10 cellular contexts compared by ENCODE assay signal in the genomic region with DNA sequence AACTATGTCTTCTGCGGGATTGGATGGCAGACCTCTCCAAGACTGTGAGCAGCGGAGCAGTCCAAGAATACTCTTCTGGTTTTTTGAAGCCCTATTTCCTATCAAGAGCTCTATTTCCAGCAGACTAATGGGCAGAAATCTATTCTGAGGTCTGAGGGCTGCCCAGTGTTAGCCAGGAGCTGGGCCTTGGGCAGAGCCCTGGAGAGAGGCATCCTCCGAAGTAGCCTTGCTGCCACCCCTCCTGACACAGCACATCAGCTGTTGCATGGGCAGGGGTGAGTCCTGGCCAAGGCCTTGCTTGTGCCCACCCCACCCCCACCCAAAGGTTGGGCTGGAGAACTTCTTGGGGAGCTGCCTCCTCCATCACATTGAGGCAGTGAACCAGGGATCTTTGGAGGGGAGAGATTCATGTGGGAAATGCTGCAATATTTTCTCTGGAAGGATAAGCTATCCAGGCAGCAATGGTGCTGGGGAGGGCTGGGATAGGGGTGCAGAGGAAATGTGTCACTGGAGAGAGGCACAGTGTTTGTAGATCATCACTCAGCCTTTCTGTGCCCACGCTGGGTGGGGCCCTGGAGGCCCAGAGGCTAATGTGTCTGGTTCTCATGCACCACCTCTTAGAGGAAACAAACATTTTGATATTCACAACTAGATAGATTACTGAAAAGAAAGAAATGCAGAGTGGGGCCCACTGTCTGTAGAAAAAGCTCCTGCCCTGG.
DNase-seq lines count a peak whose midpoint lies in the region; ATAC-seq, FAIRE-seq and TF ChIP-seq lines count a peak whose summit lies in the region.
"Had no signal": no experiment of that assay in that cellular context is flagged by ENCODE, and none has a peak within 500 bp of the region (broad histone marks: within the 10 kb centered on the region; RNA-seq: fewer than 3 reads in every experiment).

No MANE protein-coding gene starts in this region.

- TF ChIP-seq CTCF in heart left ventricle (IDR thresholded peaks at IDR 0.05): no peak
- TF ChIP-seq CTCF in bronchial epithelial cell (IDR thresholded peaks at IDR 0.05; ENCODE audit: insufficient read depth, low read length, severe bottlenecking): no peak
- no peak for TF ChIP-seq CTCF in keratinocyte (optimal IDR thresholded peaks at IDR 0.05 in 1 of 3, IDR thresholded peaks at IDR 0.05 in 1 of 3, conservative IDR thresholded peaks at IDR 0.05 in 1 of 3; ENCODE audit: extremely low read depth in 1 of 3, insufficient read depth in 2 of 3, low read length in 3 of 3)

- dilution Hi-C loops in keratinocyte (cut with MboI; ENCODE audit: extremely low pct_ligation_motif_present, low sequenced_read_pairs): no loop called here

- TF ChIP-seq POLR2A in heart left ventricle (IDR thresholded peaks at IDR 0.05): no peak

- no peak for DNase-seq in heart left ventricle
- DNase-seq in left cardiac atrium: no peak
- peak; percentile 88 for DNase-seq in bronchial epithelial cell (ENCODE audit: low read depth)
- DNase-seq in keratinocyte (ENCODE audit: low read depth, low spot score): no peak
- DNase-seq in glomerular visceral epithelial cell (ENCODE audit: extremely low spot score): no peak
- DNase-seq in DMS153 (lab: John Stamatoyannopoulos, UW): no peak
- DNase-seq in hypothalamus (lab: John Stamatoyannopoulos, UW): no peak
- no peak for DNase-seq in NCI-H82 (lab: John Stamatoyannopoulos, UW)
- DNase-seq: activated naive CD4-positive, alpha-beta T cell; natural killer cell had no signal

- no peaks in the 10 kb centered on the region for H3K9me3 ChIP-seq in heart left ventricle
- no peaks in the 10 kb centered on the region for H3K9me3 ChIP-seq in keratinocyte (ENCODE audit: control insufficient read depth, low read depth, low read length)

- H3K27me3 ChIP-seq in heart left ventricle: no peaks in the 10 kb centered on the region
- H3K27me3 ChIP-seq in bronchial epithelial cell (ENCODE audit: control insufficient read depth, insufficient read depth, low read length): no peaks in the 10 kb centered on the region
- no peaks in the 10 kb centered on the region for H3K27me3 ChIP-seq in keratinocyte (ENCODE audit: control insufficient read depth, extremely low read depth, insufficient read depth, low read length)

- H3K36me3 ChIP-seq in heart left ventricle: no peaks in the 10 kb centered on the region
- peaks cover 2% of the 10 kb centered on the region for H3K36me3 ChIP-seq in bronchial epithelial cell (ENCODE audit: control insufficient read depth, insufficient read depth, low read length)
- H3K36me3 ChIP-seq in keratinocyte (ENCODE audit: control insufficient read depth in 2 of 2, extremely low read depth in 1 of 2, insufficient read depth in 2 of 2, low read length in 2 of 2): peaks cover 0 to 4% of the 10 kb centered on the region in 2 experiments

- H3K4me3 ChIP-seq in heart left ventricle (no peak overlapping the region), bronchial epithelial cell (ENCODE audit: low read depth, low read length) (no peak overlapping the region), keratinocyte (ENCODE audit: control insufficient read depth in 2 of 3, extremely low read depth in 1 of 3, insufficient read depth in 2 of 3, low read depth in 1 of 3, low read length in 3 of 3) (no peak overlapping the region)

- WGBS in heart left ventricle, 4 donors: 78 to 89% (median 81%) methylated on average over 3 to 4 of the region's 4 CpGs

- H3K4me2 ChIP-seq in keratinocyte (ENCODE audit: control insufficient read depth, extremely low read depth, insufficient read depth, low read depth, low read length): no peak overlapping the region

- ATAC-seq in heart left ventricle: peak in 3 of 4 donors; percentile 4 to 40 (median 20)
- no peak for ATAC-seq in left cardiac atrium

- FAIRE-seq in bronchial epithelial cell (lab: Jason Lieb, UNC) (no peak), keratinocyte (lab: Jason Lieb, UNC) (peak; percentile 56)

- no peaks in the 10 kb centered on the region for H3K9me1 ChIP-seq in keratinocyte (ENCODE audit: control insufficient read depth, extremely low read depth, insufficient read depth, low read length)

- H2AFZ ChIP-seq in keratinocyte (ENCODE audit: control insufficient read depth, low read length): no peak overlapping the region

- H4K20me1 ChIP-seq in keratinocyte (ENCODE audit: control insufficient read depth, extremely low read depth, insufficient read depth, low read length): no peaks in the 10 kb centered on the region

- intact Hi-C loops in heart left ventricle (cut with DNase I) (loop anchor here in 3 of 10 donors (5.0 to 10.0 kb wide), 2 partner anchors 100 to 103 kb away; a partner anchor contains a TSS), left cardiac atrium (cut with DNase I) (loop anchor here in 1 of 2 donors (5.0 kb wide), 1 partner anchor 103 kb away; a partner anchor contains a TSS)

- H3K9ac ChIP-seq in keratinocyte (ENCODE audit: control insufficient read depth, extremely low read depth, insufficient read depth, low read length): no peak overlapping the region

- H3K4me1 ChIP-seq in heart left ventricle: peaks cover 0 to 47% (median 21%) of the 10 kb centered on the region in 12 donors
- peaks cover 28% of the 10 kb centered on the region for H3K4me1 ChIP-seq in keratinocyte (ENCODE audit: control insufficient read depth, extremely low read depth, insufficient read depth, low read length)

- peak overlapping the region in 8 of 12 donors; percentile 4 to 45 (median 26) for H3K27ac ChIP-seq in heart left ventricle
- no peak overlapping the region for H3K27ac ChIP-seq in keratinocyte (ENCODE audit: control insufficient read depth, insufficient read depth, low read length)

- no peaks in the 10 kb centered on the region for H3K79me2 ChIP-seq in keratinocyte (ENCODE audit: control insufficient read depth, insufficient read depth, low read length)

Comparison
In these comparisons a context has a peak if more than half of its experiments do, and no peak if none do; other contexts are left out.
1. ATAC-seq: peak in heart left ventricle (3 of 4); none in left cardiac atrium (0 of 2).